ENCODE assay signal across 2 cellular contexts in genomic region chr22:50531546-50532352, GRCh38.
TF ChIP-seq lines count a peak whose summit lies in the region.

No MANE protein-coding gene starts in this region.

TF ChIP-seq in SK-N-SH treated with all-trans-retinoic acid at 6 μM for 48 hours, 23 proteins besides CTCF, POLR2A, EP300 and RAD21:
- no peak for TF ChIP-seq ZNF70 (CRISPR knock-in tag; IDR thresholded peaks at IDR 0.05)
- no peak for TF ChIP-seq CSRNP3 (CRISPR knock-in tag; IDR thresholded peaks at IDR 0.05)
- no peak for TF ChIP-seq ZNF8 (CRISPR knock-in tag; IDR thresholded peaks at IDR 0.05)
- no peak for TF ChIP-seq OSR1 (CRISPR knock-in tag; IDR thresholded peaks at IDR 0.05)
- TF ChIP-seq TOX (CRISPR knock-in tag; IDR thresholded peaks at IDR 0.05; ENCODE audit: borderline replicate concordance) = no peak
- no peak for TF ChIP-seq GLIS3 (CRISPR knock-in tag; IDR thresholded peaks at IDR 0.05)
- TF ChIP-seq CSDC2 (CRISPR knock-in tag; IDR thresholded peaks at IDR 0.05) = no peak
- no peak for TF ChIP-seq PATZ1 (CRISPR knock-in tag; IDR thresholded peaks at IDR 0.05; ENCODE audit: borderline replicate concordance)
- no peak for TF ChIP-seq PPARA (CRISPR knock-in tag; IDR thresholded peaks at IDR 0.05; ENCODE audit: borderline replicate concordance)
- no peak for TF ChIP-seq ZFP30 (CRISPR knock-in tag; IDR thresholded peaks at IDR 0.05)
- TF ChIP-seq BACH2 (CRISPR knock-in tag; IDR thresholded peaks at IDR 0.05; ENCODE audit: borderline replicate concordance) = no peak
- no peak for TF ChIP-seq RARB (CRISPR knock-in tag; IDR thresholded peaks at IDR 0.05)
- no peak for TF ChIP-seq TSHZ2 (CRISPR knock-in tag; IDR thresholded peaks at IDR 0.05)
- no peak for TF ChIP-seq POU6F1 (CRISPR knock-in tag; IDR thresholded peaks at IDR 0.05; ENCODE audit: borderline replicate concordance, low read depth)
- TF ChIP-seq CREB5 (CRISPR knock-in tag; IDR thresholded peaks at IDR 0.05; ENCODE audit: low read depth) = no peak
- no peak for TF ChIP-seq TCF4 (CRISPR knock-in tag; IDR thresholded peaks at IDR 0.05; ENCODE audit: borderline replicate concordance)
- no peak for TF ChIP-seq ESRRG (CRISPR knock-in tag; IDR thresholded peaks at IDR 0.05)

TF ChIP-seq in GM12878, 131 proteins besides CTCF, POLR2A, EP300 and RAD21 (continues in another document):
- TF ChIP-seq CHD4 (IDR thresholded peaks at IDR 0.05) (no peak), GATAD2B (conservative IDR thresholded peaks at IDR 0.05; ENCODE audit: low read depth) (no peak; the same call in 1 of the 2 replicates), IKZF2 (IDR thresholded peaks at IDR 0.05) (peak in 1 of 2 experiments; percentile 44; a peak in 1 of 4 replicates), ZNF622 (IDR thresholded peaks at IDR 0.05) (no peak), BCLAF1 (IDR thresholded peaks at IDR 0.05) (no peak), YBX1 (IDR thresholded peaks at IDR 0.05) (no peak), PKNOX1 (IDR thresholded peaks at IDR 0.05) (no peak), TCF12 (IDR thresholded peaks at IDR 0.05; ENCODE audit: low read depth, low read length) (peak; percentile 86; the same call in 1 of the 2 replicates), PML (IDR thresholded peaks at IDR 0.05; ENCODE audit: low read length) (no peak), ZNF217 (IDR thresholded peaks at IDR 0.05) (no peak), IRF5 (IDR thresholded peaks at IDR 0.05; ENCODE audit: borderline replicate concordance) (no peak), ZNF384 (IDR thresholded peaks at IDR 0.05; ENCODE audit: borderline replicate concordance, low read depth, low read length) (no peak), NFXL1 (IDR thresholded peaks at IDR 0.05; ENCODE audit: borderline replicate concordance) (no peak), ZNF207 (IDR thresholded peaks at IDR 0.05; ENCODE audit: borderline replicate concordance) (no peak), ELK1 (IDR thresholded peaks at IDR 0.05; ENCODE audit: low read depth, low read length) (no peak), SKIL (IDR thresholded peaks at IDR 0.05; ENCODE audit: low read depth, poor library complexity, severe bottlenecking) (no peak), CHD1 (IDR thresholded peaks at IDR 0.05; ENCODE audit: low read depth, low read length) (no peak; the same call in 1 of the 2 replicates), ETV6 (conservative IDR thresholded peaks at IDR 0.05 in 1 of 2, IDR thresholded peaks at IDR 0.05 in 1 of 2; ENCODE audit: borderline replicate concordance in 1 of 2, low read depth in 1 of 2) (no peak), SUZ12 (IDR thresholded peaks at IDR 0.05; ENCODE audit: unreplicated experiment) (no peak), PBX3 (IDR thresholded peaks at IDR 0.05; ENCODE audit: insufficient replicate concordance, low read depth, low read length) (peak; percentile 24), E2F4 (IDR thresholded peaks at IDR 0.05; ENCODE audit: low read depth, low read length) (no peak), BCL11A (IDR thresholded peaks at IDR 0.05; ENCODE audit: low read depth, low read length) (peak; percentile 4; the same call in 1 of the 2 replicates), MTA2 (IDR thresholded peaks at IDR 0.05; ENCODE audit: low read depth) (no peak), NR2F1 (conservative IDR thresholded peaks at IDR 0.05) (peak; percentile 79), CREB1 (IDR thresholded peaks at IDR 0.05; ENCODE audit: low read depth) (no peak), ESRRA (IDR thresholded peaks at IDR 0.05; ENCODE audit: low read length) (no peak), DPF2 (IDR thresholded peaks at IDR 0.05) (no peak; the same call in 1 of the 2 replicates), ZBTB40 (IDR thresholded peaks at IDR 0.05; ENCODE audit: borderline replicate concordance) (no peak), STAT3 (IDR thresholded peaks at IDR 0.05; ENCODE audit: low read depth, low read length) (no peak), MLLT1 (IDR thresholded peaks at IDR 0.05) (peak; percentile 89), GABPA (IDR thresholded peaks at IDR 0.05; ENCODE audit: low read depth) (no peak), ATF2 (IDR thresholded peaks at IDR 0.05; ENCODE audit: low read length) (no peak), MXI1 (IDR thresholded peaks at IDR 0.05; ENCODE audit: low read depth, low read length) (0 out of 2 replicates have a peak, but pooled peaks have one; percentile 12), TCF7 (IDR thresholded peaks at IDR 0.05; ENCODE audit: borderline replicate concordance) (no peak), NRF1 (conservative IDR thresholded peaks at IDR 0.05; ENCODE audit: low read depth, low read length) (no peak), SIN3A (IDR thresholded peaks at IDR 0.05; ENCODE audit: low read depth, low read length) (no peak), MEF2B (IDR thresholded peaks at IDR 0.05; ENCODE audit: partially characterized antibody, poor library complexity, severe bottlenecking) (no peak), BACH1 (IDR thresholded peaks at IDR 0.05; ENCODE audit: borderline replicate concordance) (peak; percentile 93)
